Comparison of ENCODE assay signal across 13 cellular contexts in the genomic region with DNA sequence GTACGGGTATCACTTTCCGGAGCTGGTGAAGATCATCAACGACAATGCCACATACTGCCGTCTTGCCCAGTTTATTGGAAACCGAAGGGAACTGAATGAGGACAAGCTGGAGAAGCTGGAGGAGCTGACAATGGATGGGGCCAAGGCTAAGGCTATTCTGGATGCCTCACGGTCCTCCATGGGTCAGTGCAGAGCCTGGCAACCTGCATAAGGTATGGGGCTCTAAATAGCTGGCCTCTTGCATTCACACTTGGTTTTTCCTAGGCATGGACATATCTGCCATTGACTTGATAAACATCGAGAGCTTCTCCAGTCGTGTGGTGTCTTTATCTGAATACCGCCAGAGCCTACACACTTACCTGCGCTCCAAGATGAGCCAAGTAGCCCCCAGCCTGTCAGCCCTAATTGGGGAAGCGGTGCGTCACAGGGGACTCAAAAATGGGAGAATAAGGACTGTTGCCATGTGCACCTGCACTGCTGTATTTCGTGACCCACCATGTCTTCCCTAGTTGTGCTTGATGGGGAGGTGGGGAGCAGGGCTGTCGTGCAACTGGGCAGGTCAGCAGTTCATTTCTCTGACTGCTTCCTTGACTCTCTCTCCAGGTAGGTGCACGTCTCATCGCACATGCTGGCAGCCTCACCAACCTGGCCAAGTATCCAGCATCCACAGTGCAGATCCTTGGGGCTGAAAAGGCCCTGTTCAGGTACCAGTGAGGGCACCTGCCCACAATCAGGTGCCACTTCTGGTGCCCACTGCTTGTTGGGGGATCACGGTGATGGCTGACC. TPM values are rescaled to one million over a fixed set of nuclear protein-coding genes. Genes with fewer than 3 reads are reported as not detected.
DNase-seq lines count a peak whose midpoint lies in the region; ATAC-seq, FAIRE-seq and TF ChIP-seq lines count a peak whose summit lies in the region.
"Had no signal": no experiment of that assay in that cellular context is flagged by ENCODE, and none has a peak within 500 bp of the region (broad histone marks: within the 10 kb centered on the region; RNA-seq: fewer than 3 reads in every experiment).

No MANE protein-coding gene starts in this region.

- intact Hi-C loops in CD14-positive monocyte (cut with micrococcal nuclease) (no loop called here), left ventricle myocardium superior (cut with micrococcal nuclease) (no loop called here)

- H3K27ac ChIP-seq in 22Rv1 = 0 out of 2 replicates have a peak overlapping the region, but pooled peaks have one; percentile 94
- no peak overlapping the region for H3K27ac ChIP-seq in MM.1S (ENCODE audit: low read length)
- H3K27ac ChIP-seq in astrocyte (ENCODE audit: low read depth, low read length) = no peak overlapping the region
- H3K27ac ChIP-seq: left ventricle myocardium inferior, skin epidermis had no signal

- H3F3A ChIP-seq in MM.1S (ENCODE audit: insufficient read depth, low read length) = peaks cover 81% of the 10 kb centered on the region

- H3K4me2 ChIP-seq in MM.1S (ENCODE audit: low read depth, low read length) (peak overlapping the region; percentile 76; the same call in 1 of the 2 replicates), astrocyte (ENCODE audit: low read length) (peak overlapping the region; percentile 97)

- H3K27me3 Mint-ChIP-seq in CD14-positive monocyte (ENCODE audit: low read depth in 3 of 3) = peaks cover 0 to 2% (median 0%) of the 10 kb centered on the region in 3 donors
- H3K27me3 Mint-ChIP-seq in astrocyte (ENCODE audit: low read depth, unreplicated experiment) = no peaks in the 10 kb centered on the region
- H3K27me3 Mint-ChIP-seq in stimulated activated memory B cell treated with anti-CD40 and anti-IgM and Interleukin-4, amounts not matched to agents 10 μg/mL and 1 μg/mL and 100 μg/mL, for 72 hours = no peaks in the 10 kb centered on the region
- H3K27me3 Mint-ChIP-seq: activated naive CD8-positive, alpha-beta T cell treated with anti-CD3 and anti-CD28 coated beads, Interleukin-2, amount 10 ng/mL, durations not matched to agents 7 days and 5 days had no signal

- H4K20me1 ChIP-seq in MM.1S (ENCODE audit: insufficient read depth, low read length) (peaks cover 51% of the 10 kb centered on the region), astrocyte (ENCODE audit: insufficient read depth, low read length) (peaks cover 69% of the 10 kb centered on the region)

- H3K79me2 ChIP-seq in MM.1S (ENCODE audit: low read length) (peaks cover 54% of the 10 kb centered on the region), astrocyte (ENCODE audit: insufficient read depth, low read length) (peaks cover 65% of the 10 kb centered on the region)

- H3K4me3 Mint-ChIP-seq in CD14-positive monocyte = no peak overlapping the region
- peak overlapping the region; percentile 92 for H3K4me3 Mint-ChIP-seq in astrocyte (ENCODE audit: unreplicated experiment)
- no peak overlapping the region for H3K4me3 Mint-ChIP-seq in stimulated activated memory B cell treated with anti-CD40 and anti-IgM and Interleukin-4, amounts not matched to agents 10 μg/mL and 1 μg/mL and 100 μg/mL, for 72 hours

- no peaks in the 10 kb centered on the region for H3K9me3 Mint-ChIP-seq in CD14-positive monocyte
- no peaks in the 10 kb centered on the region for H3K9me3 Mint-ChIP-seq in astrocyte (ENCODE audit: unreplicated experiment)
- H3K9me3 Mint-ChIP-seq in stimulated activated memory B cell treated with anti-CD40 and anti-IgM and Interleukin-4, amounts not matched to agents 10 μg/mL and 1 μg/mL and 100 μg/mL, for 72 hours = no peaks in the 10 kb centered on the region
- H3K9me3 Mint-ChIP-seq: activated naive CD8-positive, alpha-beta T cell treated with anti-CD3 and anti-CD28 coated beads, Interleukin-2, amount 10 ng/mL, durations not matched to agents 7 days and 5 days had no signal

- FAIRE-seq in astrocyte (lab: Jason Lieb, UNC) = no peak

- H3K4me1 Mint-ChIP-seq in CD14-positive monocyte = peaks cover 21% of the 10 kb centered on the region
- H3K4me1 Mint-ChIP-seq in astrocyte (ENCODE audit: low read depth, unreplicated experiment) = peaks cover 22% of the 10 kb centered on the region
- H3K4me1 Mint-ChIP-seq in stimulated activated memory B cell treated with anti-CD40 and anti-IgM and Interleukin-4, amounts not matched to agents 10 μg/mL and 1 μg/mL and 100 μg/mL, for 72 hours = peaks cover 39% of the 10 kb centered on the region

- H3K9ac ChIP-seq in MM.1S (ENCODE audit: low read length) (no peak overlapping the region), astrocyte (ENCODE audit: low read length) (peak overlapping the region; percentile 97)

- H3K4me3 ChIP-seq in MM.1S (ENCODE audit: low read length) (no peak overlapping the region), astrocyte (ENCODE audit: insufficient read depth, low read depth, low read length) (no peak overlapping the region)
- H3K4me3 ChIP-seq: left ventricle myocardium inferior, skin epidermis had no signal

- ATAC-seq in HG03097 (IDR thresholded peaks at IDR 0.05; ENCODE audit: low FRiP score, unreplicated experiment) (no peak), HG03280 (IDR thresholded peaks at IDR 0.05; ENCODE audit: unreplicated experiment) (no peak), left ventricle myocardium superior (no peak)
- no peak for ATAC-seq in stimulated activated memory B cell treated with anti-CD40 and anti-IgM and Interleukin-4, amounts not matched to agents 10 μg/mL and 1 μg/mL and 100 μg/mL, for 72 hours

- no peaks in the 10 kb centered on the region for H3K9me2 ChIP-seq in MM.1S (replicated peaks; ENCODE audit: insufficient read depth, low read length)

- H3K4me1 ChIP-seq in MM.1S (ENCODE audit: low read length) (peaks cover 12% of the 10 kb centered on the region), astrocyte (ENCODE audit: insufficient read depth, low read length) (peaks cover 18% of the 10 kb centered on the region)

- H3K36me3 ChIP-seq in MM.1S (replicated peaks; ENCODE audit: insufficient read depth, low read length) (peaks cover 36% of the 10 kb centered on the region), astrocyte (ENCODE audit: insufficient read depth, low read length) (peaks cover 54% of the 10 kb centered on the region)

- no peak for DNase-seq in CD14-positive monocyte (ENCODE audit: low spot score)
- DNase-seq in MM.1S = no peak
- no peak for DNase-seq in astrocyte (ENCODE audit: low read depth)
- no peak for DNase-seq in left ventricle myocardium superior
- DNase-seq: activated CD4-positive, CD25-positive, alpha-beta regulatory T cell; activated naive CD8-positive, alpha-beta T cell treated with anti-CD3 and anti-CD28 coated beads, Interleukin-2, amount 10 ng/mL, durations not matched to agents 7 days and 5 days; COR-L47; left ventricle myocardium inferior had no signal

- TF ChIP-seq CTCF in 22Rv1 (IDR thresholded peaks at IDR 0.05) (no peak), CD14-positive monocyte (IDR thresholded peaks at IDR 0.05) (no peak), MM.1S (IDR thresholded peaks at IDR 0.05; ENCODE audit: low read length) (no peak), astrocyte (IDR thresholded peaks at IDR 0.05; ENCODE audit: insufficient read depth, low read depth, low read length) (no peak)

- H2AFZ ChIP-seq in MM.1S (ENCODE audit: low read length) = no peak overlapping the region
- H2AFZ ChIP-seq in astrocyte (ENCODE audit: low read depth, low read length) = no peak overlapping the region

- H3K36me3 Mint-ChIP-seq in CD14-positive monocyte = peaks cover 64 to 69% of the 10 kb centered on the region in 2 donors
- peaks cover 44% of the 10 kb centered on the region for H3K36me3 Mint-ChIP-seq in astrocyte (ENCODE audit: low read depth, unreplicated experiment)
- H3K36me3 Mint-ChIP-seq in stimulated activated memory B cell treated with anti-CD40 and anti-IgM and Interleukin-4, amounts not matched to agents 10 μg/mL and 1 μg/mL and 100 μg/mL, for 72 hours = peaks cover 71% of the 10 kb centered on the region

- H3K9me3 ChIP-seq in MM.1S (replicated peaks; ENCODE audit: insufficient read depth, low read length) (no peaks in the 10 kb centered on the region), astrocyte (ENCODE audit: insufficient read depth, low read depth, low read length) (no peaks in the 10 kb centered on the region)
- H3K9me3 ChIP-seq: left ventricle myocardium inferior had no signal

- H3K27me3 ChIP-seq in MM.1S (replicated peaks; ENCODE audit: insufficient read depth, low read length) = no peaks in the 10 kb centered on the region
- no peaks in the 10 kb centered on the region for H3K27me3 ChIP-seq in astrocyte (ENCODE audit: insufficient read depth, low read length)

- peak overlapping the region in 5 of 7 donors; percentile 19 to 74 (median 37) for H3K27ac Mint-ChIP-seq in CD14-positive monocyte
- no peak overlapping the region for H3K27ac Mint-ChIP-seq in astrocyte (ENCODE audit: unreplicated experiment)
- no peak overlapping the region for H3K27ac Mint-ChIP-seq in stimulated activated memory B cell treated with anti-CD40 and anti-IgM and Interleukin-4, amounts not matched to agents 10 μg/mL and 1 μg/mL and 100 μg/mL, for 72 hours

RNA-seq across cellular contexts. Expression of a gene that starts 3.1 kb away (rescaled TPM):
- 10 to 100 TPM; 27.3 to 33.1 TPM for polyA plus RNA-seq in CD14-positive monocyte
- 256 and 292 TPM in 2 replicates for total RNA-seq in astrocyte
- 54.2 TPM for total RNA-seq in left ventricle myocardium superior

RNA-seq across cellular contexts. Expression of a gene that starts 8.5 kb away (rescaled TPM):
- polyA plus RNA-seq in CD14-positive monocyte = 100 to 1,000 TPM; 102 to 103 TPM
- 68.0 and 74.8 TPM in 2 replicates for total RNA-seq in astrocyte
- total RNA-seq in left ventricle myocardium superior = 247 TPM

RNA-seq across cellular contexts. Expression of a gene that starts 37.1 kb away (rescaled TPM):
- not detected for polyA plus RNA-seq in CD14-positive monocyte
- total RNA-seq in astrocyte (2.3 and 4.1 TPM in 2 replicates), left ventricle myocardium superior (3.7 TPM)

Comparison
In these comparisons a context has a peak if more than half of its experiments do, and no peak if none do; other contexts are left out.
1. H3K27ac Mint-ChIP-seq: peak in CD14-positive monocyte (5 of 7); none in astrocyte (single experiment) and stimulated activated memory B cell treated with anti-CD40 and anti-IgM and Interleukin-4, amounts not matched to agents 10 μg/mL and 1 μg/mL and 100 μg/mL, for 72 hours (single experiment).